In the genomic region with DNA sequence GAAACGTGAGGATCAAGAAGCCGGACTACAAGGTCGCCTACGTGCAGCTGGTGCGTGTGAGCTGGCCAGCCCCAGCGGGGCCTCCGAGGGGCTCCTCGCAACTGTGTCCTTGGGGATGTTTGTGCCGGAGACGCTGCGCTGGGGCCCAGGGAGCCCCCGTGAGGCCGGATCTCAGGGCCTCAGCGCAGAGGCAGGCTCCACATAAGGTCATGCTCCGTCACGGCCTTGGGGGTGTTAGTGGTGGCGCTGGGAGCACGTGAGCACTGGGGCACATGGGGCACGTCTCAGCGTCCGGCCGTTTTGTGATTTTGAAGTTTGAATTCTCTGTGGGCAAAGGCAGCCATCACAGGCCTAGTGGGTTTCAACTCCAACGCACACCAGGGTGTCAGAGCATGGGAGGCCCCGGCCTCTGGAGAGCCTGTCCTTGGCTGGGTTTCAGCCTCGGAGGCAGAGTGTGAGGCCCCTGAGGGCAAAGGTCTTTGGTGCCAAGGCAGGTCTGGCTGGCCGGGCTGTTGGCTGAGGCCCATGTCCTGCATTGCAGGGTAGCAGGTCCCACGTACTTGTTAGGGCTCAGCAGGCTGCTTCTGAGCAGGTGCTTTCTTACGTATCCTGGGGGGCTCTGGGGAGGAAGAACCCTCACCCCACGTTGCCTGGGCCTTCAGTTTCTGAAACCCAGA, we compare ENCODE assay signal across 26 cellular contexts. TPM values are rescaled to one million over a fixed set of nuclear protein-coding genes. Genes with fewer than 3 reads are reported as not detected.
"Had no signal": no experiment of that assay in that cellular context is flagged by ENCODE, and none has a peak within 500 bp of the region (broad histone marks: within the 10 kb centered on the region; RNA-seq: fewer than 3 reads in every experiment).

No MANE protein-coding gene starts in this region.

- H3K9me3 ChIP-seq: colonic mucosa, esophagus squamous epithelium, neutrophil, vagina had no signal

- H3K4me1 ChIP-seq: colonic mucosa, esophagus squamous epithelium, vagina had no signal

- DNase-seq: activated CD4-positive, alpha-beta T cell treated with anti-CD3 and anti-CD28 coated beads for 48 hours; anterior cingulate cortex; colonic mucosa; effector CD8-positive, alpha-beta T cell; esophagus squamous epithelium; foreskin melanocyte; glutamatergic neuron; mammary epithelial cell; naive B cell; nephron progenitor cell; retina; stimulated activated CD4-positive, alpha-beta T cell treated with anti-CD3 and anti-CD28 coated beads, Interleukin-2, amount 100 ng/mL, for 48 hours; T1000; WERI-Rb-1 had no signal

- H3K27me3 ChIP-seq: colonic mucosa, esophagus squamous epithelium, hepatocyte, neutrophil, vagina had no signal

- H3K36me3 ChIP-seq: colonic mucosa, esophagus squamous epithelium, neutrophil, vagina, WERI-Rb-1 had no signal

- H3K27ac ChIP-seq: colonic mucosa, epithelial cell of prostate, esophagus squamous epithelium, hepatocyte, neutrophil, vagina, WERI-Rb-1 had no signal

- FAIRE-seq: bronchial epithelial cell, endometrium, keratinocyte had no signal

- H3K4me3 ChIP-seq: colonic mucosa, esophagus squamous epithelium, hepatocyte, vagina had no signal

RNA-seq across cellular contexts. Expression of a gene that starts 33.4 kb away (rescaled TPM):
- total RNA-seq: bronchial epithelial cell, dermis microvascular lymphatic vessel endothelial cell, mammary epithelial cell, progenitor cell of endocrine pancreas had no signal
- polyA plus RNA-seq: mammary epithelial cell had no signal

RNA-seq across cellular contexts. Expression of a gene that starts 44.7 kb away (rescaled TPM):
- total RNA-seq: activated CD8-positive, alpha-beta memory T cell treated with anti-CD3 and anti-CD28 coated beads for 36 hours; activated T-helper 2 cell treated with anti-CD3 and anti-CD28 coated beads, Interferon-gamma antibody, Interleukin-2, Interleukin-4, amounts not matched to agents 10 μg/mL and 5 μg/mL and 100 μg/mL, durations not matched to agents 14 hours and 24 hours and 36 hours; T-helper 17 cell had no signal
